8 cellular contexts compared by ENCODE assay signal in genomic region chr19:45403781-45404556, GRCh38. TPM values are rescaled to one million over a fixed set of nuclear protein-coding genes. Genes with fewer than 3 reads are reported as not detected.
A peak's percentile ranks its signal among the peaks of the same experiment; 100 is the strongest.
DNase-seq lines count a peak whose midpoint lies in the region; ATAC-seq and TF ChIP-seq lines count a peak whose summit lies in the region.

No MANE protein-coding gene starts in this region.

- H3K9me3 Mint-ChIP-seq in CD4-positive, CD25-positive, alpha-beta regulatory T cell, result peaks cover 0 to 2% (median 0%) of the 10 kb centered on the region in 7 donors
- H3K9me3 Mint-ChIP-seq in HFFc6, result no peaks in the 10 kb centered on the region
- H3K9me3 Mint-ChIP-seq in T-helper 1 cell treated with Interleukin-12 subunit alpha and Interleukin-12 subunit beta and Interleukin-4 antibody, amounts not matched to agents 30 μg/mL and 1 μg/mL, for 36 hours, result no peaks in the 10 kb centered on the region

- H3K4me1 ChIP-seq in CD4-positive, CD25-positive, alpha-beta regulatory T cell (ENCODE audit: control insufficient read depth, insufficient read depth, low read length, poor library complexity, severe bottlenecking), result peaks cover 39% of the 10 kb centered on the region
- H3K4me1 ChIP-seq in body of pancreas, result peaks cover 46% of the 10 kb centered on the region

- peak overlapping the region in 1 of 3 donors; percentile 29 for H3K27ac Mint-ChIP-seq in CD4-positive, CD25-positive, alpha-beta regulatory T cell
- H3K27ac Mint-ChIP-seq in HFFc6, result peak overlapping the region; percentile 97
- peak overlapping the region; percentile 31 for H3K27ac Mint-ChIP-seq in T-helper 1 cell treated with Interleukin-12 subunit alpha and Interleukin-12 subunit beta and Interleukin-4 antibody, amounts not matched to agents 30 μg/mL and 1 μg/mL, for 36 hours

- 8 to 20% methylated on average over 11 to 25 of the region's 25 CpGs for WGBS in body of pancreas, 2 donors

- peaks cover 2% of the 10 kb centered on the region for H3K27me3 ChIP-seq in CD4-positive, CD25-positive, alpha-beta regulatory T cell (ENCODE audit: control insufficient read depth, insufficient read depth, low read length)
- H3K27me3 ChIP-seq in body of pancreas, result no peaks in the 10 kb centered on the region

- intact Hi-C loops in body of pancreas (cut with DNase I), result no loop called here

- no peak for TF ChIP-seq POLR2A in body of pancreas (IDR thresholded peaks at IDR 0.05)

- peaks cover 45% of the 10 kb centered on the region for H3K27me3 Mint-ChIP-seq in CD4-positive, CD25-positive, alpha-beta regulatory T cell
- H3K27me3 Mint-ChIP-seq in HFFc6 (ENCODE audit: insufficient read depth), result peaks cover 17% of the 10 kb centered on the region
- H3K27me3 Mint-ChIP-seq in T-helper 1 cell treated with Interleukin-12 subunit alpha and Interleukin-12 subunit beta and Interleukin-4 antibody, amounts not matched to agents 30 μg/mL and 1 μg/mL, for 36 hours (ENCODE audit: low read depth), result peaks cover 28% of the 10 kb centered on the region

- H3K4me1 Mint-ChIP-seq in CD4-positive, CD25-positive, alpha-beta regulatory T cell, result peaks cover 0 to 40% (median 16%) of the 10 kb centered on the region in 4 donors
- H3K4me1 Mint-ChIP-seq in HFFc6 (ENCODE audit: low read depth), result peaks cover 60% of the 10 kb centered on the region
- H3K4me1 Mint-ChIP-seq in T-helper 1 cell treated with Interleukin-12 subunit alpha and Interleukin-12 subunit beta and Interleukin-4 antibody, amounts not matched to agents 30 μg/mL and 1 μg/mL, for 36 hours (ENCODE audit: low read depth), result peaks cover 22% of the 10 kb centered on the region

- TF ChIP-seq CTCF in HFFc6 (IDR thresholded peaks at IDR 0.05) (peak; percentile 75), body of pancreas (IDR thresholded peaks at IDR 0.05) (peak; percentile 20 to 67 (median 61))

- H3K36me3 ChIP-seq in CD4-positive, CD25-positive, alpha-beta regulatory T cell (ENCODE audit: control insufficient read depth, insufficient read depth, low read length), result no peaks in the 10 kb centered on the region
- no peaks in the 10 kb centered on the region for H3K36me3 ChIP-seq in body of pancreas (replicated peaks in 1 of 2; ENCODE audit: insufficient read depth in 1 of 2, low read depth in 2 of 2)

- no peak overlapping the region for H3K27ac ChIP-seq in CD4-positive, CD25-positive, alpha-beta regulatory T cell (ENCODE audit: insufficient read depth, low read length, poor library complexity, severe bottlenecking)
- H3K27ac ChIP-seq in body of pancreas, result peak overlapping the region; percentile 89 to 99 (median 96)

- H3K36me3 Mint-ChIP-seq in CD4-positive, CD25-positive, alpha-beta regulatory T cell, result peaks cover 7% of the 10 kb centered on the region
- H3K36me3 Mint-ChIP-seq in HFFc6 (ENCODE audit: low read depth), result peaks cover 11% of the 10 kb centered on the region
- H3K36me3 Mint-ChIP-seq in T-helper 1 cell treated with Interleukin-12 subunit alpha and Interleukin-12 subunit beta and Interleukin-4 antibody, amounts not matched to agents 30 μg/mL and 1 μg/mL, for 36 hours (ENCODE audit: low read depth), result peaks cover 5% of the 10 kb centered on the region

- ATAC-seq in CD4-positive, CD25-positive, alpha-beta regulatory T cell (ENCODE audit: low read depth in 2 of 2), result no peak
- ATAC-seq in body of pancreas, result peak; percentile 12

- H3K4me3 Mint-ChIP-seq in CD4-positive, CD25-positive, alpha-beta regulatory T cell, result peak overlapping the region; percentile 79 to 99 (median 92)
- peak overlapping the region; percentile 97 for H3K4me3 Mint-ChIP-seq in HFFc6
- peak overlapping the region; percentile 90 for H3K4me3 Mint-ChIP-seq in T-helper 1 cell treated with Interleukin-12 subunit alpha and Interleukin-12 subunit beta and Interleukin-4 antibody, amounts not matched to agents 30 μg/mL and 1 μg/mL, for 36 hours

- H3K9me3 ChIP-seq in CD4-positive, CD25-positive, alpha-beta regulatory T cell (ENCODE audit: control insufficient read depth in 2 of 2, low read length in 2 of 2), result no peaks in the 10 kb centered on the region
- H3K9me3 ChIP-seq in body of pancreas, result no peaks in the 10 kb centered on the region

- peak overlapping the region; percentile 79 for H3K4me3 ChIP-seq in CD4-positive, CD25-positive, alpha-beta regulatory T cell (ENCODE audit: low read depth, low read length)
- peak overlapping the region; percentile 85 to 92 for H3K4me3 ChIP-seq in body of pancreas

- DNase-seq in CD4-positive, CD25-positive, alpha-beta regulatory T cell, result peak; percentile 35 to 80 (median 61)
- DNase-seq in HFFc6 (no peak), body of pancreas (peak; percentile 76 to 84 (median 78)), kidney glomerular epithelial cell (lab: John Stamatoyannopoulos, UW) (peak; percentile 48), NCI-H2107 (lab: John Stamatoyannopoulos, UW) (no peak), GDM1 (lab: John Stamatoyannopoulos, UW) (no peak)
- DNase-seq in stimulated activated CD8-positive, alpha-beta memory T cell treated with anti-CD3 and anti-CD28 coated beads, Interleukin-2, amount 100 ng/mL, for 48 hours (ENCODE audit: low read depth in 2 of 2), result peak; percentile 72 to 76

RNA-seq across cellular contexts. Expression of gene PPP1R13L, which starts 0.9 kb away (rescaled TPM):
- total RNA-seq in CD4-positive, CD25-positive, alpha-beta regulatory T cell, result 7.4 TPM
- under 1 TPM; 0.17 to 0.94 (median 0.57) TPM for polyA plus RNA-seq in CD4-positive, CD25-positive, alpha-beta regulatory T cell
- total RNA-seq in HFFc6 (2021; fragmentation: NEBNext Ultra II Directional; extraction: Animal tissue kit (Norgen Biotek cat#: 25700)), result 10 to 100 TPM; 10.2 to 24.7 (median 22.2) TPM
- 10 to 100 TPM; 26.4 to 32.9 TPM for total RNA-seq in body of pancreas

RNA-seq across cellular contexts. Expression of gene POLR1G, which starts 2.5 kb away (rescaled TPM):
- 2.1 TPM for total RNA-seq in CD4-positive, CD25-positive, alpha-beta regulatory T cell
- polyA plus RNA-seq in CD4-positive, CD25-positive, alpha-beta regulatory T cell, result 1 to 10 TPM; 1.6 to 3.6 (median 2.4) TPM
- total RNA-seq in HFFc6 (2021; fragmentation: NEBNext Ultra II Directional; extraction: Animal tissue kit (Norgen Biotek cat#: 25700)), result 10 to 100 TPM; 13.7 to 25.8 (median 15.1) TPM
- total RNA-seq in body of pancreas, result 1 to 10 TPM; 1.8 to 2.0 TPM

RNA-seq across cellular contexts. Expression of gene ERCC1, which starts 19.7 kb away (rescaled TPM):
- 30.5 TPM for total RNA-seq in CD4-positive, CD25-positive, alpha-beta regulatory T cell
- polyA plus RNA-seq in CD4-positive, CD25-positive, alpha-beta regulatory T cell, result 10 to 100 TPM; 25.9 to 28.7 (median 26.3) TPM
- 100 to 1,000 TPM; 106 to 129 (median 117) TPM for total RNA-seq in HFFc6 (2021; fragmentation: NEBNext Ultra II Directional; extraction: Animal tissue kit (Norgen Biotek cat#: 25700))
- total RNA-seq in body of pancreas, result 10 to 100 TPM; 91.3 to 97.9 TPM

RNA-seq across cellular contexts. Expression of gene ERCC2, which starts 33.6 kb away (rescaled TPM):
- total RNA-seq in CD4-positive, CD25-positive, alpha-beta regulatory T cell, result 15.5 TPM
- 1 to 10 TPM; 4.4 to 7.5 (median 6.4) TPM for polyA plus RNA-seq in CD4-positive, CD25-positive, alpha-beta regulatory T cell
- total RNA-seq in HFFc6 (2021; fragmentation: NEBNext Ultra II Directional; extraction: Animal tissue kit (Norgen Biotek cat#: 25700)), result 100 to 1,000 TPM in 1 of 6 experiments, 10 to 100 TPM in 5; 80.2 to 108 (median 87.8) TPM
- total RNA-seq in body of pancreas, result 10 to 100 TPM in 1 of 2 donors, 1 to 10 TPM in 1; 7.8 to 29.3 TPM

Comparison
In these comparisons a context has a peak if more than half of its experiments do, and no peak if none do; other contexts are left out.
1. DNase-seq: peak in CD4-positive, CD25-positive, alpha-beta regulatory T cell (3 of 3), body of pancreas (4 of 4), kidney glomerular epithelial cell (single experiment) and stimulated activated CD8-positive, alpha-beta memory T cell treated with anti-CD3 and anti-CD28 coated beads, Interleukin-2, amount 100 ng/mL, for 48 hours (2 of 2); none in HFFc6 (single experiment), NCI-H2107 (single experiment) and GDM1 (single experiment).
2. Peak in every context shown above with its lines, with median percentiles within 50 percentile points of each other: H3K4me3 Mint-ChIP-seq.